9 cellular contexts compared by ENCODE assay signal in genomic region chr1:230327892-230328284, GRCh38.
A peak's percentile ranks its signal among the peaks of the same experiment; 100 is the strongest.
DNase-seq lines count a peak whose midpoint lies in the region; ATAC-seq and TF ChIP-seq lines count a peak whose summit lies in the region.
"Had no signal": no experiment of that assay in that cellular context is flagged by ENCODE, and none has a peak within 500 bp of the region (broad histone marks: within the 10 kb centered on the region; RNA-seq: fewer than 3 reads in every experiment).

No MANE protein-coding gene starts in this region.

- ATAC-seq in HG02938 (IDR thresholded peaks at IDR 0.05; ENCODE audit: unreplicated experiment): no peak

- H3K9me3 Mint-ChIP-seq in activated naive CD8-positive, alpha-beta T cell treated with anti-CD3 and anti-CD28 coated beads for 36 hours: no peaks in the 10 kb centered on the region
- H3K9me3 Mint-ChIP-seq in osteocyte (ENCODE audit: unreplicated experiment): no peaks in the 10 kb centered on the region

- H3K4me1 Mint-ChIP-seq in activated naive CD8-positive, alpha-beta T cell treated with anti-CD3 and anti-CD28 coated beads for 36 hours: peaks cover 4% of the 10 kb centered on the region
- H3K4me1 Mint-ChIP-seq in osteocyte (ENCODE audit: unreplicated experiment): no peaks in the 10 kb centered on the region

- no peaks in the 10 kb centered on the region for H3K27me3 Mint-ChIP-seq in activated naive CD8-positive, alpha-beta T cell treated with anti-CD3 and anti-CD28 coated beads for 36 hours
- H3K27me3 Mint-ChIP-seq in osteocyte (ENCODE audit: unreplicated experiment): peaks cover 4% of the 10 kb centered on the region

- peak; percentile 56 for DNase-seq in GM20000 (ENCODE audit: low spot score)
- peak; percentile 73 for DNase-seq in HK-2 (ENCODE audit: unreplicated experiment)
- DNase-seq in activated naive CD8-positive, alpha-beta T cell treated with anti-CD3 and anti-CD28 coated beads for 36 hours: peak; percentile 14
- peak; percentile 34 to 35 for DNase-seq in stimulated activated CD4-positive, alpha-beta T cell treated with anti-CD3 and anti-CD28 coated beads, Interleukin-2, amount 100 ng/mL, for 24 hours
- DNase-seq in osteocyte (ENCODE audit: extremely low spot score, unreplicated experiment): no peak
- DNase-seq in epidermal melanocyte (ENCODE audit: insufficient read length, low spot score): no peak
- DNase-seq: NCI-H1417, RPMI8226 had no signal

- H3K27ac Mint-ChIP-seq in activated naive CD8-positive, alpha-beta T cell treated with anti-CD3 and anti-CD28 coated beads for 36 hours: peak overlapping the region; percentile 1
- no peak overlapping the region for H3K27ac Mint-ChIP-seq in osteocyte (ENCODE audit: unreplicated experiment)

- no peaks in the 10 kb centered on the region for H3K36me3 Mint-ChIP-seq in activated naive CD8-positive, alpha-beta T cell treated with anti-CD3 and anti-CD28 coated beads for 36 hours
- H3K36me3 Mint-ChIP-seq in osteocyte (ENCODE audit: unreplicated experiment): no peaks in the 10 kb centered on the region

- no peak overlapping the region for H3K4me3 Mint-ChIP-seq in activated naive CD8-positive, alpha-beta T cell treated with anti-CD3 and anti-CD28 coated beads for 36 hours
- no peak overlapping the region for H3K4me3 Mint-ChIP-seq in osteocyte (ENCODE audit: unreplicated experiment)

- TF ChIP-seq CTCF in GM20000 (IDR thresholded peaks at IDR 0.05; ENCODE audit: extremely low read depth, missing control alignments): no peak
- TF ChIP-seq CTCF in osteocyte (IDR thresholded peaks at IDR 0.05): no peak

Comparison
In these comparisons a context has a peak if more than half of its experiments do, and no peak if none do; other contexts are left out.
1. DNase-seq: peak in GM20000 (single experiment), HK-2 (single experiment), activated naive CD8-positive, alpha-beta T cell treated with anti-CD3 and anti-CD28 coated beads for 36 hours (single experiment) and stimulated activated CD4-positive, alpha-beta T cell treated with anti-CD3 and anti-CD28 coated beads, Interleukin-2, amount 100 ng/mL, for 24 hours (2 of 2); none in osteocyte (single experiment) and epidermal melanocyte (single experiment).